24 cellular contexts compared by ENCODE assay signal in the genomic region with DNA sequence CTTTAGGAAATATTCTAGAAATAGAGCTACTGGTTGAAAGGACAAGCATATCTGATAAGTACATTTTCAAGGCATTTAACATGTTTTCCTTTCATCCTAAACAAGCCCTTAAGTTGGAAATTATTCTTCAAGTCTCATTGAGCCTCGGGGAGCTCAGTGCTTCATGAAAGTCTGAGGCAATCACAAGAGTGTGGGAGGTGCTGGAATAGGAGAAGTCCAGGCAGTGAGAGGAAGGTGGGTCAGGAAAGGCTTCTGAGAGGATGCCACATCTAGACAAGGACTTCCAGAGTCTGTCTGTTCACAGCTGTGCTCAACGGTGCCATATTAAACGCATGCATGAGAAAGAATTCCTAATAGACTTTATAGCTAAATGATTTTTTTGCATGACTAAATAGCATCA.
"Had no signal": no experiment of that assay in that cellular context is flagged by ENCODE, and none has a peak within 500 bp of the region (broad histone marks: within the 10 kb centered on the region; RNA-seq: fewer than 3 reads in every experiment).

No MANE protein-coding gene starts in this region.

- H3K4me1 Mint-ChIP-seq: activated naive CD4-positive, alpha-beta T cell treated with anti-CD3 and anti-CD28 coated beads, Interleukin-2, amount 10 ng/mL, durations not matched to agents 7 days and 5 days; activated naive CD8-positive, alpha-beta T cell treated with anti-CD3 and anti-CD28 coated beads for 36 hours had no signal

- H3K4me1 ChIP-seq: adrenal gland, SJSA1 had no signal

- ATAC-seq: activated CD4-positive, CD25-positive, alpha-beta regulatory T cell treated with anti-CD3 and anti-CD28 coated beads, Interleukin-2, amount 50 U/mL, for 24 hours; activated CD8-positive, alpha-beta T cell treated with anti-CD3 and anti-CD28 coated beads for 36 hours; activated T-cell treated with anti-CD3 and anti-CD28 coated beads, Interleukin-2, amount 50 U/mL, for 72 hours; Right ventricle myocardium inferior had no signal

- H3K27ac Mint-ChIP-seq: activated CD8-positive, alpha-beta T cell treated with anti-CD3 and anti-CD28 coated beads for 36 hours; activated naive CD4-positive, alpha-beta T cell treated with anti-CD3 and anti-CD28 coated beads, Interleukin-2, amount 10 ng/mL, durations not matched to agents 7 days and 5 days; activated naive CD8-positive, alpha-beta T cell treated with anti-CD3 and anti-CD28 coated beads for 36 hours; activated T-cell treated with anti-CD3 and anti-CD28 coated beads, Interleukin-2, amount 50 U/mL, for 72 hours; activated T-helper 2 cell treated with anti-CD3 and anti-CD28 coated beads, Interferon-gamma antibody, Interleukin-2, Interleukin-4, amounts not matched to agents 10 μg/mL and 5 μg/mL and 100 μg/mL, durations not matched to agents 14 hours and 24 hours and 36 hours had no signal

- H3K36me3 Mint-ChIP-seq: activated naive CD4-positive, alpha-beta T cell treated with anti-CD3 and anti-CD28 coated beads, Interleukin-2, amount 10 ng/mL, durations not matched to agents 7 days and 5 days; activated naive CD8-positive, alpha-beta T cell treated with anti-CD3 and anti-CD28 coated beads for 36 hours had no signal

- H3K4me3 ChIP-seq: adrenal gland, SJSA1 had no signal

- H3K4me3 Mint-ChIP-seq: activated CD8-positive, alpha-beta T cell treated with anti-CD3 and anti-CD28 coated beads for 36 hours; activated naive CD4-positive, alpha-beta T cell treated with anti-CD3 and anti-CD28 coated beads, Interleukin-2, amount 10 ng/mL, durations not matched to agents 7 days and 5 days; activated naive CD8-positive, alpha-beta T cell treated with anti-CD3 and anti-CD28 coated beads for 36 hours; activated T-cell treated with anti-CD3 and anti-CD28 coated beads, Interleukin-2, amount 50 U/mL, for 72 hours had no signal

- H3K9me3 ChIP-seq: adrenal gland, SJSA1 had no signal

- DNase-seq: activated CD4-positive, alpha-beta T cell treated with anti-CD3 and anti-CD28 coated beads for 4 hours; activated CD8-positive, alpha-beta memory T cell treated with anti-CD3 and anti-CD28 coated beads, Interleukin-2, amount 50 U/mL, for 4 hours; activated CD8-positive, alpha-beta T cell treated with anti-CD3 and anti-CD28 coated beads for 36 hours; activated gamma-delta T cell treated with Interleukin-2 at 50 U/mL for 16 hours; activated naive CD4-positive, alpha-beta T cell treated with anti-CD3 and anti-CD28 coated beads, Interleukin-2, amount 10 ng/mL, durations not matched to agents 7 days and 5 days; activated naive CD8-positive, alpha-beta T cell treated with anti-CD3 and anti-CD28 coated beads for 36 hours; activated T-cell treated with anti-CD3 and anti-CD28 coated beads, Interleukin-2, amount 50 U/mL, for 72 hours; adrenal gland; anterior cingulate cortex; cerebellar nuclear complex; NCI-H1105 treated with DMSO at 0.1 percent for 48 hours; NCI-H146; NCI-H187 treated with DMSO at 0.1 percent for 48 hours; NCI-H2081 treated with DMSO at 0.1 percent for 48 hours; NCI-H2171 treated with DMSO at 0.1 percent for 48 hours; NCI-H226; NCI-H526 treated with DMSO at 0.1 percent for 48 hours; NCI-H82; T-helper 1 cell had no signal

- H3K27ac ChIP-seq: adrenal gland, SJSA1 had no signal

- H3K36me3 ChIP-seq: adrenal gland, SJSA1 had no signal

- H3K27me3 ChIP-seq: SJSA1 had no signal

- H3K9me3 Mint-ChIP-seq: activated CD8-positive, alpha-beta T cell treated with anti-CD3 and anti-CD28 coated beads for 36 hours; activated naive CD4-positive, alpha-beta T cell treated with anti-CD3 and anti-CD28 coated beads, Interleukin-2, amount 10 ng/mL, durations not matched to agents 7 days and 5 days; activated naive CD8-positive, alpha-beta T cell treated with anti-CD3 and anti-CD28 coated beads for 36 hours; activated T-cell treated with anti-CD3 and anti-CD28 coated beads, Interleukin-2, amount 50 U/mL, for 72 hours; activated T-helper 2 cell treated with anti-CD3 and anti-CD28 coated beads, Interferon-gamma antibody, Interleukin-2, Interleukin-4, amounts not matched to agents 10 μg/mL and 5 μg/mL and 100 μg/mL, durations not matched to agents 14 hours and 24 hours and 36 hours had no signal

- H3K27me3 Mint-ChIP-seq: activated CD8-positive, alpha-beta T cell treated with anti-CD3 and anti-CD28 coated beads for 36 hours; activated naive CD8-positive, alpha-beta T cell treated with anti-CD3 and anti-CD28 coated beads for 36 hours had no signal

- FAIRE-seq: colon had no signal
